In the genomic region with DNA sequence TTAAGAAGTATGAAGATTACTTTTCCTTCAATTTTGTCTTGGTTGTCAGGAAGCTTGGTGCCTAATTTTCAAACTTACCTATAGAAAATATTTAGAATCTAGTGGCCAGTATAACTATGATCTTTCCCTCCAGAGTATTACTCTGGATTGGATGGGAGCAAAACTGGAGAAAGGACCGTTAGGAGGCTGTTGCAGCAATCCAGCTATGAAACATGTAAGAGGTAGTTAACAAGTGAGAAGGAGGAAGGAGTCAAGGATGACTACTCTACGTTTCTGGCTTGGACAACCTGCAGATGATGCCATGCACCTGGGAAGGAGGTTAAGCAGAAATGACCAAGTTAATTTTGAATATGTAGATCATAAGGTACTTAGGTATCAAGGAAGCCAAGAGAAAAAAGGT, we compare ENCODE assay signal across 30 cellular contexts.
"Had no signal": no experiment of that assay in that cellular context is flagged by ENCODE, and none has a peak within 500 bp of the region (broad histone marks: within the 10 kb centered on the region; RNA-seq: fewer than 3 reads in every experiment).

No MANE protein-coding gene starts in this region.

- H3K27ac ChIP-seq: brain microvascular endothelial cell, coronary artery, dorsolateral prefrontal cortex, esophagus muscularis mucosa, foreskin keratinocyte, gastrocnemius medialis, heart left ventricle, WERI-Rb-1 had no signal

- DNase-seq: activated B cell treated with CpG ODN at 0.5 μM for 24 hours; activated CD4-positive, alpha-beta memory T cell treated with anti-CD3 and anti-CD28 coated beads for 36 hours; activated CD4-positive, alpha-beta T cell treated with anti-CD3 and anti-CD28 coated beads for 48 hours; activated CD4-positive, alpha-beta T cell treated with anti-CD3 and anti-CD28 coated beads, Interleukin-2, amount 50 U/mL, for 1 hour; activated CD8-positive, alpha-beta memory T cell treated with anti-CD3 and anti-CD28 coated beads, Interleukin-2, amount 10 ng/mL, durations not matched to agents 7 days and 5 days; activated CD8-positive, alpha-beta memory T cell treated with anti-CD3 and anti-CD28 coated beads, Interleukin-2, amount 50 U/mL, for 4 hours; activated CD8-positive, alpha-beta T cell treated with anti-CD3 and anti-CD28 coated beads, Interleukin-2, amount 10 ng/mL, durations not matched to agents 7 days and 5 days; activated gamma-delta T cell; activated naive CD4-positive, alpha-beta T cell; activated naive CD4-positive, alpha-beta T cell treated with anti-CD3 and anti-CD28 coated beads, Interleukin-2, amount 10 ng/mL, durations not matched to agents 7 days and 5 days; activated naive CD8-positive, alpha-beta T cell treated with anti-CD3 and anti-CD28 coated beads, Interleukin-2, amount 10 ng/mL, durations not matched to agents 7 days and 5 days; activated T-cell treated with anti-CD3 and anti-CD28 coated beads, Interleukin-2, amount 50 U/mL, for 1 hour; activated T-cell treated with anti-CD3 and anti-CD28 coated beads, Interleukin-2, amount 50 U/mL, for 72 hours; amniotic stem cell; anterior cingulate cortex; dorsolateral prefrontal cortex; effector CD4-positive, alpha-beta T cell; effector memory CD8-positive, alpha-beta T cell; erythroblast; foreskin keratinocyte; gastrocnemius medialis; glutamatergic neuron; heart left ventricle; T-helper 1 cell; T-helper 17 cell; T1000; WERI-Rb-1 had no signal

- H3K9me3 ChIP-seq: gastrocnemius medialis had no signal

- H3K27me3 ChIP-seq: brain microvascular endothelial cell, dorsolateral prefrontal cortex, esophagus muscularis mucosa, foreskin keratinocyte, gastrocnemius medialis, heart left ventricle had no signal

- H3K4me3 ChIP-seq: coronary artery, dorsolateral prefrontal cortex, esophagus muscularis mucosa, gastrocnemius medialis, heart left ventricle had no signal

- H3K36me3 ChIP-seq: brain microvascular endothelial cell, esophagus muscularis mucosa, gastrocnemius medialis, heart left ventricle, WERI-Rb-1 had no signal
